8 cellular contexts compared by ENCODE assay signal in the genomic region with DNA sequence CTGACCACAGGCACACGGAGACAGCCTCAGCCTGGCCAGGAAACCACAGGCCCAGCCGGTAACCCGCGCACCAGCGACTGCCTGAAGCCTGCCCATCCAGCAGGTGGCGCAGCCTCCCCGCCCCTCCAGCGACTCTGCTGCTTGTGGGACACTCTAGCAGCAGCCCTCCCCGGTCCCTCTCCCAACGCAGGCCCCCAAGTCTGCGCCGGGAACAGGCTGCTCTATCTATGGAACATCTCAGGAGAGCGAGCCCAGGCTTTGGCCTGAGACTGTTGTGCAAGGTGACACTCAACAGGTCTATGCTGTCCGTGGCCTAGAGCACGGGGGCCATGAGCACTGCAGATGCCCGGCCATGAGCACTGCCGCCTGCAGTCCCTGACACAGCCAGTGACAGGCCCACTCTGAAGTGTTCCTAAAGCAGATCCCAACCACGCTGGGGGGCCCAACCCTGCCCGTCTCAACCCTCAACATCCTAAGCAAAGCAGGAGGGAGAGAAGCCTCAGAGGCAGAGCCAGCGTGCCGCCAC. TPM values are rescaled to one million over a fixed set of nuclear protein-coding genes. Genes with fewer than 3 reads are reported as not detected.
DNase-seq lines count a peak whose midpoint lies in the region; ATAC-seq and TF ChIP-seq lines count a peak whose summit lies in the region.

No MANE protein-coding gene starts in this region.

- no peak overlapping the region for H3K27ac Mint-ChIP-seq in T-cell
- no peak overlapping the region for H3K27ac Mint-ChIP-seq in stimulated activated effector memory CD8-positive, alpha-beta T cell treated with anti-CD3 and anti-CD28 coated beads, Interleukin-12 subunit alpha, Interleukin-12 subunit beta, amount 100 ng/mL, for 72 hours

- peak; percentile 33 for DNase-seq in stimulated activated CD4-positive, alpha-beta T cell treated with anti-CD3 and anti-CD28 coated beads, Interleukin-12 subunit alpha, Interleukin-12 subunit beta, amount 100 ng/mL, for 4 hours
- no peak for DNase-seq in stimulated activated CD4-positive, alpha-beta T cell treated with anti-CD3 and anti-CD28 coated beads, Interleukin-4, amount 100 ng/mL, for 4 hours
- DNase-seq in T-cell: peak in 13 of 34 experiments; percentile 8 to 31 (median 21)
- DNase-seq in fibroblast of mammary gland (ENCODE audit: low read depth): peak; percentile 14
- DNase-seq in stimulated activated effector memory CD8-positive, alpha-beta T cell treated with anti-CD3 and anti-CD28 coated beads, Interleukin-12 subunit alpha, Interleukin-12 subunit beta, amount 100 ng/mL, for 72 hours (ENCODE audit: low spot score in 2 of 2): no peak
- DNase-seq in ureter (ENCODE audit: low spot score): no peak

- H3K4me1 Mint-ChIP-seq in T-cell: peaks cover 0 to 3% (median 0%) of the 10 kb centered on the region in 3 donors
- peaks cover 17% of the 10 kb centered on the region for H3K4me1 Mint-ChIP-seq in stimulated activated effector memory CD8-positive, alpha-beta T cell treated with anti-CD3 and anti-CD28 coated beads, Interleukin-12 subunit alpha, Interleukin-12 subunit beta, amount 100 ng/mL, for 72 hours

- TF ChIP-seq CTCF in fibroblast of mammary gland (conservative IDR thresholded peaks at IDR 0.05; ENCODE audit: control insufficient read depth, insufficient read depth, low read depth, low read length): peak; percentile 33

- CTCF ChIA-PET in T-cell (lab: Charles Lee): no interaction called here

- H3K4me3 ChIP-seq in fibroblast of mammary gland (ENCODE audit: control insufficient read depth, low read depth, low read length): no peak overlapping the region

- H3K36me3 Mint-ChIP-seq in T-cell: peaks cover 39% of the 10 kb centered on the region
- H3K36me3 Mint-ChIP-seq in stimulated activated effector memory CD8-positive, alpha-beta T cell treated with anti-CD3 and anti-CD28 coated beads, Interleukin-12 subunit alpha, Interleukin-12 subunit beta, amount 100 ng/mL, for 72 hours: peaks cover 100% of the 10 kb centered on the region

- H3K9me3 Mint-ChIP-seq in T-cell: no peaks in the 10 kb centered on the region
- no peaks in the 10 kb centered on the region for H3K9me3 Mint-ChIP-seq in stimulated activated effector memory CD8-positive, alpha-beta T cell treated with anti-CD3 and anti-CD28 coated beads, Interleukin-12 subunit alpha, Interleukin-12 subunit beta, amount 100 ng/mL, for 72 hours

- POLR2A ChIA-PET in T-cell (lab: Charles Lee): no interaction called here

- ATAC-seq in T-cell (replicated peaks in 1 of 4) (peak in 3 of 4 experiments; percentile 31 to 43 (median 40)), HG03280 (IDR thresholded peaks at IDR 0.05; ENCODE audit: unreplicated experiment) (no peak), GM18502 (IDR thresholded peaks at IDR 0.05; ENCODE audit: poor library complexity, unreplicated experiment) (no peak)
- peak; percentile 66 for ATAC-seq in stimulated activated effector memory CD8-positive, alpha-beta T cell treated with anti-CD3 and anti-CD28 coated beads, Interleukin-12 subunit alpha, Interleukin-12 subunit beta, amount 100 ng/mL, for 72 hours

- no peak overlapping the region for H3K4me3 Mint-ChIP-seq in T-cell
- H3K4me3 Mint-ChIP-seq in stimulated activated effector memory CD8-positive, alpha-beta T cell treated with anti-CD3 and anti-CD28 coated beads, Interleukin-12 subunit alpha, Interleukin-12 subunit beta, amount 100 ng/mL, for 72 hours: no peak overlapping the region

- no peaks in the 10 kb centered on the region for H3K27me3 Mint-ChIP-seq in T-cell

RNA-seq across cellular contexts. Expression of gene WDR4, which starts 28.4 kb away (rescaled TPM):
- total RNA-seq in T-cell (10 to 100 TPM; 17.0 to 40.9 (median 37.6) TPM), ureter (35.3 TPM)

RNA-seq across cellular contexts. Expression of gene NDUFV3, which starts 42.2 kb away (rescaled TPM):
- total RNA-seq in T-cell: 10 to 100 TPM; 21.3 to 32.0 (median 28.5) TPM
- 33.9 TPM for total RNA-seq in ureter

Comparison
In these comparisons a context has a peak if more than half of its experiments do, and no peak if none do; other contexts are left out.
1. DNase-seq: peak in stimulated activated CD4-positive, alpha-beta T cell treated with anti-CD3 and anti-CD28 coated beads, Interleukin-12 subunit alpha, Interleukin-12 subunit beta, amount 100 ng/mL, for 4 hours (single experiment) and fibroblast of mammary gland (single experiment); none in stimulated activated CD4-positive, alpha-beta T cell treated with anti-CD3 and anti-CD28 coated beads, Interleukin-4, amount 100 ng/mL, for 4 hours (0 of 2), stimulated activated effector memory CD8-positive, alpha-beta T cell treated with anti-CD3 and anti-CD28 coated beads, Interleukin-12 subunit alpha, Interleukin-12 subunit beta, amount 100 ng/mL, for 72 hours (0 of 2) and ureter (single experiment).
2. ATAC-seq: peak in T-cell (3 of 4) and stimulated activated effector memory CD8-positive, alpha-beta T cell treated with anti-CD3 and anti-CD28 coated beads, Interleukin-12 subunit alpha, Interleukin-12 subunit beta, amount 100 ng/mL, for 72 hours (single experiment); none in HG03280 (single experiment) and GM18502 (single experiment).